Comparison of ENCODE assay signal across 8 cellular contexts in genomic region chr7:15305002-15305600, GRCh38.
A peak's percentile ranks its signal among the peaks of the same experiment; 100 is the strongest.
DNase-seq lines count a peak whose midpoint lies in the region; ATAC-seq, FAIRE-seq and TF ChIP-seq lines count a peak whose summit lies in the region.

No MANE protein-coding gene starts in this region.

- no peak overlapping the region for H3K9ac ChIP-seq in SK-N-MC (ENCODE audit: insufficient read length)

- TF ChIP-seq CTCF in D721Med (IDR thresholded peaks at IDR 0.05; ENCODE audit: insufficient read depth, missing control alignments) (peak; percentile 77), GM20000 (IDR thresholded peaks at IDR 0.05; ENCODE audit: extremely low read depth, missing control alignments) (peak; percentile 61), foreskin keratinocyte (conservative IDR thresholded peaks at IDR 0.05) (peak; percentile 75)

- H3K4me1 ChIP-seq in foreskin keratinocyte = no peaks in the 10 kb centered on the region

- no peak for DNase-seq in D721Med (ENCODE audit: insufficient read length, low spot score)
- DNase-seq in GM20000 (ENCODE audit: low spot score) = peak; percentile 6
- peak; percentile 20 to 22 for DNase-seq in Kasumi-1 (lab: John Stamatoyannopoulos, UW)
- no peak for DNase-seq in SK-N-MC (ENCODE audit: low read depth, low spot score)
- DNase-seq in foreskin keratinocyte = peak in 1 of 2 donors; percentile 37
- peak; percentile 23 for DNase-seq in putamen (ENCODE audit: low spot score)
- DNase-seq in activated CD4-positive, alpha-beta T cell treated with anti-CD3 and anti-CD28 coated beads, Interleukin-2, amount 50 U/mL, for 1 hour = no peak

- no peaks in the 10 kb centered on the region for H3K36me3 ChIP-seq in SK-N-MC (ENCODE audit: insufficient read depth, low read length)

- peak; percentile 46 for FAIRE-seq in D721Med (lab: Jason Lieb, UNC)

- H3K27ac ChIP-seq in SK-N-MC (peak overlapping the region; percentile 10; the same call in 1 of the 2 replicates), foreskin keratinocyte (no peak overlapping the region)

- H3K27me3 ChIP-seq in foreskin keratinocyte = no peaks in the 10 kb centered on the region

- ATAC-seq in foreskin keratinocyte (peak; percentile 75), HG02588 (IDR thresholded peaks at IDR 0.05; ENCODE audit: unreplicated experiment) (no peak)

- H3K9me3 ChIP-seq in SK-N-MC (ENCODE audit: low read depth, low read length) = no peaks in the 10 kb centered on the region

- no peak overlapping the region; the same call in 1 of the 2 replicates for H3K4me3 ChIP-seq in SK-N-MC

Comparison
In these comparisons a context has a peak if more than half of its experiments do, and no peak if none do; other contexts are left out.
1. DNase-seq: peak in GM20000 (single experiment), Kasumi-1 (2 of 2) and putamen (single experiment); none in D721Med (single experiment), SK-N-MC (single experiment) and activated CD4-positive, alpha-beta T cell treated with anti-CD3 and anti-CD28 coated beads, Interleukin-2, amount 50 U/mL, for 1 hour (single experiment).
2. Peak in every context shown above with its lines, with median percentiles within 50 percentile points of each other: CTCF ChIP-seq.